1 cellular context compared by ENCODE assay signal in the genomic region with DNA sequence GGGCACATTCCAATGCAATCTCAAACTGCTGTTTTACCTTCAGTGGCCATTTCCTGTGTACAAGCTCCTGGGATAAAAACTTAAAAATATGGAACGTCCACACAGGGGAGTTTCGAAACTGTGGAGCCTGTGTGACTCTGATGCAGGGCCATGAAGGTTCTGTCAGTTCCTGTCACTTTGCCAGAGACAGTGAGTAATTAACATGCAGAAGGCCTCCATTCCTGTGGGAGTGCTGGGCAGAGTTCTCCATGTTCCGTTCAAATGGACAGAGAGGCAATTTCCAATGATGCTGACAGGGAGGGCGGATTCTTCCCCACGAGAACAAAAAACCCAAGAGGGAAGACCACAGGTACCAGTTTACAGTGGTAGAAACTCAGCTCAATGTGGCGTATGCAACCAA.
TF ChIP-seq lines count a peak whose summit lies in the region.

No MANE protein-coding gene starts in this region.

TF ChIP-seq in K562, 482 proteins besides CTCF, POLR2A, EP300 and RAD21 (continued from another document):
- TF ChIP-seq MEIS2 (IDR thresholded peaks at IDR 0.05; ENCODE audit: partially characterized antibody) (peak; percentile 56), MYBL2 (IDR thresholded peaks at IDR 0.05; ENCODE audit: low read depth) (no peak), MYBL2 (CRISPR knock-in tag; IDR thresholded peaks at IDR 0.05; ENCODE audit: borderline replicate concordance) (no peak), PKNOX1 (IDR thresholded peaks at IDR 0.05) (peak; percentile 55), E2F3 (CRISPR knock-in tag; IDR thresholded peaks at IDR 0.05) (no peak)
